ENCODE assay signal across 25 cellular contexts in genomic region chr16:11277607-11278337, GRCh38. TPM values are rescaled to one million over a fixed set of nuclear protein-coding genes. Genes with fewer than 3 reads are reported as not detected.
DNase-seq lines count a peak whose midpoint lies in the region; ATAC-seq, FAIRE-seq and TF ChIP-seq lines count a peak whose summit lies in the region.
"Had no signal": no experiment of that assay in that cellular context is flagged by ENCODE, and none has a peak within 500 bp of the region (broad histone marks: within the 10 kb centered on the region; RNA-seq: fewer than 3 reads in every experiment).

No MANE protein-coding gene starts in this region.

- H3K36me3 ChIP-seq in Caco-2 (ENCODE audit: control insufficient read depth, insufficient read depth, low read length): no peaks in the 10 kb centered on the region
- H3K36me3 ChIP-seq in H1 (ENCODE audit: control insufficient read depth in 2 of 4, insufficient read depth in 4 of 4, low read length in 3 of 4): no peaks in the 10 kb centered on the region
- H3K36me3 ChIP-seq: BE2C; BLaER1 treated with 17β-estradiol and CSF1 and Interleukin-3, amounts not matched to agents 10 nM and 100 nM had no signal

- WGBS in H1 (ENCODE audit: extremely low coverage in 1 of 2, insufficient coverage in 1 of 2, insufficient read length in 1 of 2, insufficient replicate concordance in 2 of 2, low coverage in 1 of 2, low lambda C conversion rate in 2 of 2, missing lambda C conversion rate in 1 of 2), 2 experiments: 89% methylated on average over 12 of the region's 12 CpGs; no CpG with 5 or more reads in 1 of the 2 experiments

- H3K9me3 Mint-ChIP-seq in Caco-2 (ENCODE audit: unreplicated experiment): no peaks in the 10 kb centered on the region
- H3K9me3 Mint-ChIP-seq in stimulated activated naive B cell treated with anti-CD40 and anti-IgM and Interleukin-4, amounts not matched to agents 10 μg/mL and 1 μg/mL and 100 μg/mL, for 72 hours: no peaks in the 10 kb centered on the region
- H3K9me3 Mint-ChIP-seq: CD4-positive, alpha-beta T cell; CD8-positive, alpha-beta memory T cell had no signal

- no peaks in the 10 kb centered on the region for H3K23me2 ChIP-seq in H1 (ENCODE audit: low read depth, low read length)

- H2BK15ac ChIP-seq in H1 (ENCODE audit: low read length): peak overlapping the region; percentile 72; the same call in 1 of the 2 replicates

- no peaks in the 10 kb centered on the region for H3K27me3 Mint-ChIP-seq in Caco-2 (ENCODE audit: insufficient read depth, unreplicated experiment)
- no peaks in the 10 kb centered on the region for H3K27me3 Mint-ChIP-seq in stimulated activated naive B cell treated with anti-CD40 and anti-IgM and Interleukin-4, amounts not matched to agents 10 μg/mL and 1 μg/mL and 100 μg/mL, for 72 hours
- H3K27me3 Mint-ChIP-seq: CD4-positive, alpha-beta T cell had no signal

- no peak overlapping the region for H3K4ac ChIP-seq in H1 (replicated peaks; ENCODE audit: insufficient read length, low read depth, low read length)

- H4K20me1 ChIP-seq in H1 (replicated peaks in 1 of 2; ENCODE audit: control insufficient read depth in 1 of 2, insufficient read depth in 2 of 2, low read length in 2 of 2): no peaks in the 10 kb centered on the region
- H4K20me1 ChIP-seq: BLaER1 treated with 17β-estradiol and CSF1 and Interleukin-3, amounts not matched to agents 10 nM and 100 nM had no signal

- H3K79me1 ChIP-seq in H1 (ENCODE audit: low read depth, low read length): no peaks in the 10 kb centered on the region

- H3K9me3 ChIP-seq in Caco-2 (no peaks in the 10 kb centered on the region), H1 (ENCODE audit: insufficient read depth in 2 of 2, low read depth in 1 of 2, low read length in 1 of 2) (no peaks in the 10 kb centered on the region)
- H3K9me3 ChIP-seq: A549; BE2C; BLaER1 treated with 17β-estradiol and CSF1 and Interleukin-3, amounts not matched to agents 10 nM and 100 nM had no signal

- no peak overlapping the region for H4K91ac ChIP-seq in H1 (replicated peaks; ENCODE audit: insufficient read length, low read length)

- CTCF ChIA-PET in Caco-2 (lab: Charles Lee) (no interaction called here), H1 (lab: Charles Lee; ENCODE audit: partially characterized antibody) (interaction anchor here (0.7 to 1.6 kb wide), 2 partner anchors 17 to 24 kb away, joined by 3 to 5 read pairs; no protein-coding TSS in a partner anchor)

- no peak overlapping the region for H2BK5ac ChIP-seq in H1 (ENCODE audit: low read depth, low read length)

- intact Hi-C loops in Caco-2 (cut with micrococcal nuclease; ENCODE audit: unreplicated experiment): loop anchor here (2.0 kb wide), 1 partner anchor 21 kb away; the partner anchor contains the start of gene SOCS1

- no peaks in the 10 kb centered on the region for H3K36me3 Mint-ChIP-seq in Caco-2 (ENCODE audit: insufficient read depth, unreplicated experiment)
- no peaks in the 10 kb centered on the region for H3K36me3 Mint-ChIP-seq in stimulated activated naive B cell treated with anti-CD40 and anti-IgM and Interleukin-4, amounts not matched to agents 10 μg/mL and 1 μg/mL and 100 μg/mL, for 72 hours
- H3K36me3 Mint-ChIP-seq: CD14-positive monocyte; CD8-positive, alpha-beta memory T cell had no signal

- no peak overlapping the region for H3K4me3 Mint-ChIP-seq in Caco-2 (ENCODE audit: unreplicated experiment)
- no peak overlapping the region for H3K4me3 Mint-ChIP-seq in stimulated activated naive B cell treated with anti-CD40 and anti-IgM and Interleukin-4, amounts not matched to agents 10 μg/mL and 1 μg/mL and 100 μg/mL, for 72 hours
- H3K4me3 Mint-ChIP-seq: CD14-positive monocyte; CD4-positive, alpha-beta T cell; CD8-positive, alpha-beta memory T cell; H9 had no signal

- no peak for TF ChIP-seq RAD21 in H1 (IDR thresholded peaks at IDR 0.05 in 1 of 2, conservative IDR thresholded peaks at IDR 0.05 in 1 of 2; ENCODE audit: low read depth in 2 of 2, low read length in 2 of 2)

- no peak for FAIRE-seq in H1 (lab: Jason Lieb, UNC)
- FAIRE-seq: A549, GM12891, GM18507 had no signal

- H4K5ac ChIP-seq in H1 (ENCODE audit: insufficient read length, low read depth, low read length): no peak overlapping the region

- H2BK12ac ChIP-seq in H1 (ENCODE audit: low read depth, low read length): no peak overlapping the region

- no peak overlapping the region for H2BK20ac ChIP-seq in H1 (ENCODE audit: low read length)

- H3K4me3 ChIP-seq in Caco-2 (ENCODE audit: low read depth, low read length) (no peak overlapping the region), H1 (ENCODE audit: extremely low read depth in 1 of 4, insufficient read depth in 2 of 4, low read depth in 3 of 4, low read length in 4 of 4) (no peak overlapping the region)
- H3K4me3 ChIP-seq: A549; BLaER1 treated with 17β-estradiol and CSF1 and Interleukin-3, amounts not matched to agents 10 nM and 100 nM had no signal

- no peaks in the 10 kb centered on the region for H3K27me3 ChIP-seq in Caco-2 (replicated peaks; ENCODE audit: control insufficient read depth, insufficient read depth, low read length)
- H3K27me3 ChIP-seq in H1 (replicated peaks in 1 of 4; ENCODE audit: control insufficient read depth in 3 of 4, extremely low read depth in 1 of 4, insufficient read depth in 3 of 4, low read length in 3 of 4): no peaks in the 10 kb centered on the region
- H3K27me3 ChIP-seq: BE2C; BLaER1 treated with 17β-estradiol and CSF1 and Interleukin-3, amounts not matched to agents 10 nM and 100 nM had no signal

- TF ChIP-seq POLR2A in H1 (IDR thresholded peaks at IDR 0.05; ENCODE audit: control extremely low read depth in 1 of 2, low read depth in 2 of 2, low read length in 2 of 2): no peak

- no peak overlapping the region for H3K27ac ChIP-seq in H1 (ENCODE audit: low read depth, low read length)
- H3K27ac ChIP-seq: A549; BLaER1 treated with 17β-estradiol and CSF1 and Interleukin-3, amounts not matched to agents 10 nM and 100 nM had no signal

- no peak for TF ChIP-seq CTCF in Caco-2 (IDR thresholded peaks at IDR 0.05; ENCODE audit: insufficient read depth in 1 of 2, low read depth in 1 of 2, low read length in 1 of 2, severe bottlenecking in 1 of 2, unreplicated experiment in 1 of 2)
- no peak for TF ChIP-seq CTCF in H1 (IDR thresholded peaks at IDR 0.05; ENCODE audit: control extremely low read depth in 1 of 3, insufficient read depth in 1 of 3, low read depth in 1 of 3, low read length in 3 of 3)
- TF ChIP-seq CTCF in omental fat pad (IDR thresholded peaks at IDR 0.05): no peak

- H3K4me2 ChIP-seq in H1 (ENCODE audit: insufficient read depth in 1 of 2, low read depth in 2 of 2, low read length in 2 of 2): no peak overlapping the region
- H3K4me2 ChIP-seq: A549; BLaER1 treated with 17β-estradiol and CSF1 and Interleukin-3, amounts not matched to agents 10 nM and 100 nM had no signal

- H3K4me1 Mint-ChIP-seq in Caco-2 (ENCODE audit: low read depth, unreplicated experiment): peaks cover 12% of the 10 kb centered on the region
- peaks cover 15 to 24% of the 10 kb centered on the region in 2 donors for H3K4me1 Mint-ChIP-seq in stimulated activated naive B cell treated with anti-CD40 and anti-IgM and Interleukin-4, amounts not matched to agents 10 μg/mL and 1 μg/mL and 100 μg/mL, for 72 hours
- H3K4me1 Mint-ChIP-seq: CD8-positive, alpha-beta memory T cell had no signal

- no peak overlapping the region for H3K56ac ChIP-seq in H1 (replicated peaks; ENCODE audit: insufficient read length, low read depth, low read length)

- no TSS peak for BruUV-seq in Caco-2 (replicated peaks; lab: Mats Ljungman, UMichigan)

- H2BK120ac ChIP-seq in H1 (replicated peaks; ENCODE audit: low read depth, low read length): no peak overlapping the region

- no peak overlapping the region for H3K9ac ChIP-seq in H1 (replicated peaks in 1 of 4; ENCODE audit: extremely low read depth in 1 of 4, low read depth in 3 of 4, low read length in 3 of 4)
- H3K9ac ChIP-seq: BLaER1 treated with 17β-estradiol and CSF1 and Interleukin-3, amounts not matched to agents 10 nM and 100 nM had no signal

- POLR2A ChIA-PET in Caco-2 (lab: Charles Lee) (interaction anchor here (0.6 kb wide), 1 partner anchor 9 kb away, joined by 3 read pairs; no protein-coding TSS in a partner anchor), H1 (lab: Charles Lee; ENCODE audit: partially characterized antibody) (no interaction called here)

- no peak overlapping the region for H2AFZ ChIP-seq in H1 (ENCODE audit: low read length)

- no peak overlapping the region for H2AK5ac ChIP-seq in H1 (ENCODE audit: low read depth, low read length)

- H3K18ac ChIP-seq in H1 (ENCODE audit: extremely low read depth, low read length): no peak overlapping the region

- DNase-seq in Caco-2 (no peak), H1 (ENCODE audit: low read depth in 1 of 2, low spot score in 2 of 2) (no peak), omental fat pad (ENCODE audit: low spot score) (no peak), dedifferentiated amniotic fluid mesenchymal stem cell (ENCODE audit: extremely low spot score) (no peak)
- no peak for DNase-seq in stimulated activated naive B cell treated with anti-CD40 and anti-IgM and Interleukin-4, amounts not matched to agents 10 μg/mL and 1 μg/mL and 100 μg/mL, for 72 hours
- DNase-seq: 8988T; ACHN; AML-193; BE2C; Calu3; CD4-positive, alpha-beta T cell; CD8-positive, alpha-beta memory T cell; DMS53; DMS79 treated with DMSO at 0.1 percent for 48 hours; GF-D8; H9 had no signal

- no peak overlapping the region for H4K8ac ChIP-seq in H1 (ENCODE audit: extremely low read depth, insufficient read depth, low read length)

- no peaks in the 10 kb centered on the region for H3K79me2 ChIP-seq in H1 (ENCODE audit: control insufficient read depth in 1 of 2, insufficient read depth in 2 of 2, low read length in 2 of 2)

- ATAC-seq in stimulated activated naive B cell treated with anti-CD40 and anti-IgM and Interleukin-4, amounts not matched to agents 10 μg/mL and 1 μg/mL and 100 μg/mL, for 72 hours (replicated peaks): no peak
- no peak for ATAC-seq in omental fat pad (ENCODE audit: low FRiP score)
- ATAC-seq: A549, HCT116 had no signal

- no peak overlapping the region for H3K23ac ChIP-seq in H1 (ENCODE audit: insufficient read length)

- H3K27ac Mint-ChIP-seq in Caco-2 (ENCODE audit: unreplicated experiment): peak overlapping the region; percentile 48
- peak overlapping the region; percentile 89 for H3K27ac Mint-ChIP-seq in stimulated activated naive B cell treated with anti-CD40 and anti-IgM and Interleukin-4, amounts not matched to agents 10 μg/mL and 1 μg/mL and 100 μg/mL, for 72 hours
- H3K27ac Mint-ChIP-seq: CD14-positive monocyte; CD4-positive, alpha-beta T cell; CD8-positive, alpha-beta memory T cell had no signal

- peaks cover 21% of the 10 kb centered on the region for H3K4me1 ChIP-seq in Caco-2
- peaks cover 0 to 5% (median 2%) of the 10 kb centered on the region in 4 experiments; a peak in 2 of 7 replicates for H3K4me1 ChIP-seq in H1 (replicated peaks in 1 of 4; ENCODE audit: control insufficient read depth in 3 of 4, insufficient read depth in 4 of 4, low read length in 3 of 4)
- H3K4me1 ChIP-seq: A549, BE2C had no signal

- TF ChIP-seq EP300 in H1 (IDR thresholded peaks at IDR 0.05; ENCODE audit: borderline replicate concordance in 1 of 2, low read depth in 2 of 2, low read length in 2 of 2): no peak

- H3K14ac ChIP-seq in H1 (ENCODE audit: insufficient read length): no peak overlapping the region

RNA-seq across cellular contexts. Expression of gene PRM2, which starts 1.5 kb away (rescaled TPM):
- total RNA-seq in Caco-2 (2022) (not detected in 2 replicates), omental fat pad (not detected)
- total RNA-seq in H1 (2021; fragmentation: NEBNext Ultra II Directional; extraction: Animal tissue kit (Norgen Biotek cat#: 25700)): not detected in 2 replicates
- not detected in 2 replicates for polyA plus RNA-seq in H1 (2011; rRNA removed)
- polyA plus RNA-seq in H1 (2011; cell fraction: cytosol; rRNA removed): not detected
- polyA plus RNA-seq in H1 (2011; cell fraction: nucleus; rRNA removed): not detected
- not detected in 4 replicates for polyA plus RNA-seq in H1 (2012, experiment 1 of 2)
- polyA plus RNA-seq in H1 (2012, experiment 2 of 2): not detected
- not detected for polyA plus RNA-seq in H1 (2013, experiment 1 of 2)
- not detected for polyA plus RNA-seq in H1 (2013, experiment 2 of 2)
- not detected in 2 replicates for polyA minus RNA-seq in H1 (2011; rRNA and poly(A)+ RNA removed)
- not detected for polyA minus RNA-seq in H1 (2011; cell fraction: cytosol; rRNA and poly(A)+ RNA removed)
- not detected for polyA minus RNA-seq in H1 (2011; cell fraction: nucleus; rRNA and poly(A)+ RNA removed)
- total RNA-seq: Calu3; CD4-positive, alpha-beta T cell; CD8-positive, alpha-beta memory T cell; Daoy; G401; H4; H9 had no signal
- polyA plus RNA-seq: A549; CD14-positive monocyte; CD8-positive, alpha-beta memory T cell had no signal

RNA-seq across cellular contexts. Expression of gene PRM1, which starts 3.4 kb away (rescaled TPM):
- total RNA-seq in Caco-2 (2022) (not detected in 2 replicates), omental fat pad (not detected)
- total RNA-seq in H1 (2021; fragmentation: NEBNext Ultra II Directional; extraction: Animal tissue kit (Norgen Biotek cat#: 25700)): 0.82 and 0.92 TPM in 2 replicates
- polyA plus RNA-seq in H1 (2011; rRNA removed): 0.54 TPM in 1 of 2 replicates, not detected in the other
- polyA plus RNA-seq in H1 (2011; cell fraction: cytosol; rRNA removed): 0.65 TPM
- 0.47 TPM for polyA plus RNA-seq in H1 (2011; cell fraction: nucleus; rRNA removed)
- polyA plus RNA-seq in H1 (2012, experiment 1 of 2): 0.60 to 1.1 TPM in 2 of 4 replicates, not detected in the others
- polyA plus RNA-seq in H1 (2012, experiment 2 of 2): not detected
- polyA plus RNA-seq in H1 (2013, experiment 1 of 2): 1.3 TPM
- polyA plus RNA-seq in H1 (2013, experiment 2 of 2): 0.68 TPM
- not detected in 2 replicates for polyA minus RNA-seq in H1 (2011; rRNA and poly(A)+ RNA removed)
- not detected for polyA minus RNA-seq in H1 (2011; cell fraction: cytosol; rRNA and poly(A)+ RNA removed)
- not detected for polyA minus RNA-seq in H1 (2011; cell fraction: nucleus; rRNA and poly(A)+ RNA removed)
- total RNA-seq: Calu3; CD4-positive, alpha-beta T cell; CD8-positive, alpha-beta memory T cell; Daoy; G401; H4; H9 had no signal
- polyA plus RNA-seq: A549; CD14-positive monocyte; CD8-positive, alpha-beta memory T cell had no signal

RNA-seq across cellular contexts. Expression of gene PRM3, which starts 4.3 kb away (rescaled TPM):
- total RNA-seq in Caco-2 (2022) (not detected in 2 replicates), omental fat pad (not detected)
- not detected in 2 replicates for total RNA-seq in H1 (2021; fragmentation: NEBNext Ultra II Directional; extraction: Animal tissue kit (Norgen Biotek cat#: 25700))
- polyA plus RNA-seq in H1 (2011; rRNA removed): not detected in 2 replicates
- polyA plus RNA-seq in H1 (2011; cell fraction: cytosol; rRNA removed): not detected
- not detected for polyA plus RNA-seq in H1 (2011; cell fraction: nucleus; rRNA removed)
- polyA plus RNA-seq in H1 (2012, experiment 1 of 2): not detected in 4 replicates
- polyA plus RNA-seq in H1 (2012, experiment 2 of 2): not detected
- not detected for polyA plus RNA-seq in H1 (2013, experiment 1 of 2)
- not detected for polyA plus RNA-seq in H1 (2013, experiment 2 of 2)
- polyA minus RNA-seq in H1 (2011; rRNA and poly(A)+ RNA removed): not detected in 2 replicates
- polyA minus RNA-seq in H1 (2011; cell fraction: cytosol; rRNA and poly(A)+ RNA removed): not detected
- not detected for polyA minus RNA-seq in H1 (2011; cell fraction: nucleus; rRNA and poly(A)+ RNA removed)
- total RNA-seq: Calu3; CD4-positive, alpha-beta T cell; CD8-positive, alpha-beta memory T cell; Daoy; G401; H4; H9 had no signal
- polyA plus RNA-seq: A549; CD14-positive monocyte; CD8-positive, alpha-beta memory T cell had no signal

RNA-seq across cellular contexts. Expression of gene TNP2, which starts 8.6 kb away (rescaled TPM):
- not detected in 2 replicates for total RNA-seq in Caco-2 (2022)
- not detected in 2 replicates for total RNA-seq in H1 (2021; fragmentation: NEBNext Ultra II Directional; extraction: Animal tissue kit (Norgen Biotek cat#: 25700))
- not detected in 2 replicates for polyA plus RNA-seq in H1 (2011; rRNA removed)
- polyA plus RNA-seq in H1 (2011; cell fraction: cytosol; rRNA removed): not detected
- not detected for polyA plus RNA-seq in H1 (2011; cell fraction: nucleus; rRNA removed)
- polyA plus RNA-seq in H1 (2012, experiment 1 of 2): not detected in 4 replicates
- polyA plus RNA-seq in H1 (2012, experiment 2 of 2): not detected
- polyA plus RNA-seq in H1 (2013, experiment 1 of 2): not detected
- polyA plus RNA-seq in H1 (2013, experiment 2 of 2): not detected
- polyA minus RNA-seq in H1 (2011; rRNA and poly(A)+ RNA removed): not detected in 2 replicates
- polyA minus RNA-seq in H1 (2011; cell fraction: cytosol; rRNA and poly(A)+ RNA removed): not detected
- polyA minus RNA-seq in H1 (2011; cell fraction: nucleus; rRNA and poly(A)+ RNA removed): not detected
- not detected for total RNA-seq in omental fat pad
- total RNA-seq: Calu3; CD4-positive, alpha-beta T cell; CD8-positive, alpha-beta memory T cell; Daoy; G401; H4; H9 had no signal
- polyA plus RNA-seq: A549; CD14-positive monocyte; CD8-positive, alpha-beta memory T cell had no signal

RNA-seq across cellular contexts. Expression of gene SOCS1, which starts 21.8 kb away (rescaled TPM):
- total RNA-seq in Caco-2 (2022) (8.1 and 13.2 TPM in 2 replicates), omental fat pad (10 to 100 TPM in 2 of 4 donors, 1 to 10 TPM in 2; 6.5 to 26.8 (median 18.0) TPM)
- total RNA-seq in H1 (2021; fragmentation: NEBNext Ultra II Directional; extraction: Animal tissue kit (Norgen Biotek cat#: 25700)): 48.9 and 49.8 TPM in 2 replicates
- 21.0 and 46.5 TPM in 2 replicates for polyA plus RNA-seq in H1 (2011; rRNA removed)
- 17.0 TPM for polyA plus RNA-seq in H1 (2011; cell fraction: cytosol; rRNA removed)
- polyA plus RNA-seq in H1 (2011; cell fraction: nucleus; rRNA removed): 36.0 TPM
- 9.9 to 28.9 TPM (median 25.5 TPM) in 4 replicates for polyA plus RNA-seq in H1 (2012, experiment 1 of 2)
- 20.5 TPM for polyA plus RNA-seq in H1 (2012, experiment 2 of 2)
- polyA plus RNA-seq in H1 (2013, experiment 1 of 2): 83.3 TPM
- polyA plus RNA-seq in H1 (2013, experiment 2 of 2): 90.5 TPM
- 1.7 and 4.1 TPM in 2 replicates for polyA minus RNA-seq in H1 (2011; rRNA and poly(A)+ RNA removed)
- 22.5 TPM for polyA minus RNA-seq in H1 (2011; cell fraction: cytosol; rRNA and poly(A)+ RNA removed)
- polyA minus RNA-seq in H1 (2011; cell fraction: nucleus; rRNA and poly(A)+ RNA removed): 60.0 TPM
